ENCODE assay signal across 25 cellular contexts in genomic region chr4:147285751-147286150, GRCh38.
DNase-seq lines count a peak whose midpoint lies in the region; ATAC-seq lines count a peak whose summit lies in the region.
"Had no signal": no experiment of that assay in that cellular context is flagged by ENCODE, and none has a peak within 500 bp of the region (broad histone marks: within the 10 kb centered on the region; RNA-seq: fewer than 3 reads in every experiment).

No MANE protein-coding gene starts in this region.

- no peak overlapping the region for H2BK15ac ChIP-seq in mesenchymal stem cell (ENCODE audit: low read depth, poor library complexity, severe bottlenecking)

- no peak overlapping the region for H3K4me3 ChIP-seq in mesenchymal stem cell (ENCODE audit: insufficient read depth in 1 of 2, low read depth in 1 of 2, low read length in 2 of 2)
- H3K4me3 ChIP-seq: body of pancreas, esophagus squamous epithelium, hepatocyte, right lobe of liver, suprapubic skin had no signal

- no peak overlapping the region for H3K14ac ChIP-seq in mesenchymal stem cell (ENCODE audit: low read length in 2 of 2)

- 98% methylated on average over 4 of the region's 4 CpGs for WGBS in mesenchymal stem cell

- H2AK5ac ChIP-seq in mesenchymal stem cell (ENCODE audit: low read length, severe bottlenecking) = no peak overlapping the region

- H3K18ac ChIP-seq in mesenchymal stem cell (ENCODE audit: low read depth in 1 of 2, low read length in 2 of 2) = no peak overlapping the region

- no peaks in the 10 kb centered on the region for H3K4me1 ChIP-seq in mesenchymal stem cell (ENCODE audit: control insufficient read depth, insufficient read depth, low read depth, low read length)
- H3K4me1 ChIP-seq: body of pancreas, esophagus squamous epithelium, right lobe of liver, suprapubic skin had no signal

- H3K23ac ChIP-seq in mesenchymal stem cell (ENCODE audit: low read length in 2 of 2) = no peak overlapping the region

- peaks cover 5% of the 10 kb centered on the region for H3K9me3 ChIP-seq in mesenchymal stem cell (ENCODE audit: control insufficient read depth, low read length)
- H3K9me3 ChIP-seq: body of pancreas, esophagus squamous epithelium, right lobe of liver, SK-N-SH, suprapubic skin had no signal

- peak overlapping the region; percentile 53 for H4K91ac ChIP-seq in mesenchymal stem cell (ENCODE audit: low read length)

- H3K9ac ChIP-seq in mesenchymal stem cell (ENCODE audit: low read length) = no peak overlapping the region
- H3K9ac ChIP-seq: SK-N-SH had no signal

- H3K27me3 ChIP-seq in mesenchymal stem cell (ENCODE audit: control insufficient read depth in 1 of 2, insufficient read depth in 1 of 2, low read length in 2 of 2) = no peaks in the 10 kb centered on the region
- H3K27me3 ChIP-seq: body of pancreas, esophagus squamous epithelium, hepatocyte, right lobe of liver, suprapubic skin had no signal

- no peak overlapping the region for H2BK12ac ChIP-seq in mesenchymal stem cell (ENCODE audit: low read length in 2 of 2)

- H3K36me3 ChIP-seq in mesenchymal stem cell (ENCODE audit: control insufficient read depth in 1 of 2, insufficient read depth in 2 of 2, low read depth in 1 of 2, low read length in 2 of 2) = no peaks in the 10 kb centered on the region
- H3K36me3 ChIP-seq: esophagus squamous epithelium, right lobe of liver, suprapubic skin, WERI-Rb-1 had no signal

- H4K8ac ChIP-seq in mesenchymal stem cell (ENCODE audit: low read length) = no peak overlapping the region

- no peak overlapping the region for H3K4me2 ChIP-seq in mesenchymal stem cell (ENCODE audit: low read length, poor library complexity, severe bottlenecking)
- H3K4me2 ChIP-seq: hepatocyte, SK-N-SH had no signal

- DNase-seq in LHCN-M2 (ENCODE audit: low read depth) (peak; percentile 8), fibroblast of gingiva (ENCODE audit: low read depth) (peak; percentile 68), mesenchymal stem cell (no peak), stromal cell of bone marrow (ENCODE audit: low read depth) (peak; percentile 53), HCEC 1CT (no peak)
- no peak for DNase-seq in activated naive CD4-positive, alpha-beta T cell (lab: John Stamatoyannopoulos, UW)
- DNase-seq: activated CD4-positive, alpha-beta T cell treated with anti-CD3 and anti-CD28 coated beads, Interleukin-2, amount 50 U/mL, for 4 hours; activated CD8-positive, alpha-beta memory T cell treated with anti-CD3 and anti-CD28 coated beads, Interleukin-2, amount 50 U/mL, for 48 hours; activated naive CD8-positive, alpha-beta T cell treated with anti-CD3 and anti-CD28 coated beads for 36 hours; body of pancreas; CD8-positive, alpha-beta T cell; effector memory CD8-positive, alpha-beta T cell; esophagus squamous epithelium; H9; KG1; MV-4-11; NCI-H1694 treated with DMSO at 0.1 percent for 48 hours; NCI-H2227 treated with DMSO at 0.1 percent for 48 hours; right lobe of liver; SK-N-SH; WERI-Rb-1 had no signal

- no peak for ATAC-seq in HG03442 (IDR thresholded peaks at IDR 0.05; ENCODE audit: unreplicated experiment)
- ATAC-seq: body of pancreas; CD8-positive, alpha-beta T cell; effector memory CD8-positive, alpha-beta T cell; right lobe of liver had no signal

- no peak overlapping the region for H3K4ac ChIP-seq in mesenchymal stem cell (ENCODE audit: low read depth in 1 of 2, low read length in 2 of 2)

- no peak overlapping the region for H2AFZ ChIP-seq in mesenchymal stem cell (ENCODE audit: low read depth, low read length)
- H2AFZ ChIP-seq: hepatocyte had no signal

- no peak overlapping the region for H3K27ac ChIP-seq in mesenchymal stem cell (ENCODE audit: low read length, poor library complexity, severe bottlenecking)
- H3K27ac ChIP-seq: body of pancreas, esophagus squamous epithelium, hepatocyte, right lobe of liver, RWPE1, suprapubic skin, WERI-Rb-1 had no signal

- no peaks in the 10 kb centered on the region for H3K79me1 ChIP-seq in mesenchymal stem cell (replicated peaks; ENCODE audit: low read length, poor library complexity, severe bottlenecking)

- H2BK120ac ChIP-seq in mesenchymal stem cell (ENCODE audit: low read depth, low read length) = no peak overlapping the region

- no peak overlapping the region for H2BK5ac ChIP-seq in mesenchymal stem cell (ENCODE audit: low read depth, low read length, poor library complexity, severe bottlenecking)

Comparison
In these comparisons a context has a peak if more than half of its experiments do, and no peak if none do; other contexts are left out.
1. DNase-seq: peak in LHCN-M2 (single experiment), fibroblast of gingiva (single experiment) and stromal cell of bone marrow (single experiment); none in mesenchymal stem cell (single experiment), HCEC 1CT (single experiment) and activated naive CD4-positive, alpha-beta T cell (0 of 4).